Comparison of ENCODE assay signal across 20 cellular contexts in genomic region chr2:138964413-138964812, GRCh38.
A peak's percentile ranks its signal among the peaks of the same experiment; 100 is the strongest.
DNase-seq lines count a peak whose midpoint lies in the region; ATAC-seq, FAIRE-seq and TF ChIP-seq lines count a peak whose summit lies in the region.
"Had no signal": no experiment of that assay in that cellular context is flagged by ENCODE, and none has a peak within 500 bp of the region (broad histone marks: within the 10 kb centered on the region; RNA-seq: fewer than 3 reads in every experiment).

No MANE protein-coding gene starts in this region.

- H3K27ac Mint-ChIP-seq in astrocyte (ENCODE audit: unreplicated experiment) = peak overlapping the region; percentile 54

- H3K9me3 Mint-ChIP-seq in astrocyte (ENCODE audit: unreplicated experiment) = no peaks in the 10 kb centered on the region

- no peak for TF ChIP-seq CTCF in astrocyte (IDR thresholded peaks at IDR 0.05; ENCODE audit: insufficient read depth, low read depth, low read length)

- no peaks in the 10 kb centered on the region for H3K4me1 ChIP-seq in astrocyte (ENCODE audit: insufficient read depth, low read length)

- H3K4me3 Mint-ChIP-seq in astrocyte (ENCODE audit: unreplicated experiment) = no peak overlapping the region

- H3K36me3 Mint-ChIP-seq in astrocyte (ENCODE audit: low read depth, unreplicated experiment) = no peaks in the 10 kb centered on the region

- no peaks in the 10 kb centered on the region for H3K27me3 ChIP-seq in astrocyte (ENCODE audit: insufficient read depth, low read length)
- H3K27me3 ChIP-seq: SJSA1 had no signal

- H3K27ac ChIP-seq in astrocyte (ENCODE audit: low read depth, low read length) = peak overlapping the region; percentile 40
- H3K27ac ChIP-seq: C4-2B, SJSA1 had no signal

- no peak overlapping the region for H2AFZ ChIP-seq in astrocyte (ENCODE audit: low read depth, low read length)

- no peak overlapping the region for H3K4me3 ChIP-seq in astrocyte (ENCODE audit: insufficient read depth, low read depth, low read length)
- H3K4me3 ChIP-seq: SJSA1 had no signal

- H3K9ac ChIP-seq in astrocyte (ENCODE audit: low read length) = no peak overlapping the region

- peaks cover 9% of the 10 kb centered on the region for H3K4me1 Mint-ChIP-seq in astrocyte (ENCODE audit: low read depth, unreplicated experiment)

- no peaks in the 10 kb centered on the region for H4K20me1 ChIP-seq in astrocyte (ENCODE audit: insufficient read depth, low read length)

- H3K79me2 ChIP-seq in astrocyte (ENCODE audit: insufficient read depth, low read length) = no peaks in the 10 kb centered on the region

- no peaks in the 10 kb centered on the region for H3K27me3 Mint-ChIP-seq in astrocyte (ENCODE audit: low read depth, unreplicated experiment)

- peak; percentile 14 for DNase-seq in NCI-H345 (lab: John Stamatoyannopoulos, UW)
- DNase-seq in NCI-H345 treated with DMSO at 0.1 percent for 48 hours (lab: John Stamatoyannopoulos, UW; ENCODE audit: unreplicated experiment) = no peak
- DNase-seq in NCI-H146 treated with DMSO at 0.1 percent for 48 hours (lab: John Stamatoyannopoulos, UW; ENCODE audit: unreplicated experiment) = peak; percentile 53
- DNase-seq in astrocyte (ENCODE audit: low read depth) = peak; percentile 24
- DNase-seq in kidney tubule cell (ENCODE audit: low spot score) = peak; percentile 90
- DNase-seq: DMS79, KBM-7, NCI-H1092, NCI-H187 treated with DMSO at 0.1 percent for 48 hours, NCI-H82, SW 1271 had no signal

- ATAC-seq in GM19023 (IDR thresholded peaks at IDR 0.05; ENCODE audit: unreplicated experiment) (no peak), HG03139 (IDR thresholded peaks at IDR 0.05; ENCODE audit: unreplicated experiment) (no peak), HG03097 (IDR thresholded peaks at IDR 0.05; ENCODE audit: low FRiP score, unreplicated experiment) (no peak)

- FAIRE-seq in astrocyte (lab: Jason Lieb, UNC) = no peak
- FAIRE-seq: A204.1, G401.6, GM12892, GM19239 had no signal

- no peaks in the 10 kb centered on the region for H3K36me3 ChIP-seq in astrocyte (ENCODE audit: insufficient read depth, low read length)
- H3K36me3 ChIP-seq: SJSA1 had no signal

- H3K4me2 ChIP-seq in astrocyte (ENCODE audit: low read length) = no peak overlapping the region

- H3K9me3 ChIP-seq in astrocyte (ENCODE audit: insufficient read depth, low read depth, low read length) = no peaks in the 10 kb centered on the region
- H3K9me3 ChIP-seq: SJSA1 had no signal
